Comparison of ENCODE assay signal across 1 cellular context in genomic region chr12:6825398-6826124, GRCh38.
TF ChIP-seq lines count a peak whose summit lies in the region.

No MANE protein-coding gene starts in this region.

TF ChIP-seq in HepG2, 621 proteins besides CTCF, POLR2A, EP300 and RAD21 (continued from another document and continues in another):
- TF ChIP-seq ZNF772 (CRISPR knock-in tag; IDR thresholded peaks at IDR 0.05) (0 out of 2 replicates have a peak, but pooled peaks have one; percentile 70), ZNF124 (CRISPR knock-in tag; IDR thresholded peaks at IDR 0.05) (0 out of 2 replicates have a peak, but pooled peaks have one; percentile 59), CBX5 (CRISPR knock-in tag; IDR thresholded peaks at IDR 0.05; ENCODE audit: borderline replicate concordance) (no peak; the same call in 1 of the 2 replicates), ZBTB25 (CRISPR knock-in tag; IDR thresholded peaks at IDR 0.05) (0 out of 2 replicates have a peak, but pooled peaks have one; percentile 24), ZNF567 (CRISPR knock-in tag; IDR thresholded peaks at IDR 0.05; ENCODE audit: borderline replicate concordance) (no peak), ZBTB26 (CRISPR knock-in tag; IDR thresholded peaks at IDR 0.05; ENCODE audit: borderline replicate concordance) (no peak), ZNF878 (CRISPR knock-in tag; IDR thresholded peaks at IDR 0.05) (no peak), SP140L (CRISPR knock-in tag; IDR thresholded peaks at IDR 0.05; ENCODE audit: borderline replicate concordance) (no peak), KAT8 (CRISPR knock-in tag; IDR thresholded peaks at IDR 0.05) (0 out of 2 replicates have a peak, but pooled peaks have one; percentile 28), KLF16 (CRISPR knock-in tag; IDR thresholded peaks at IDR 0.05) (0 out of 4 replicates have a peak, but pooled peaks of 1 of the 2 experiments have one; percentile 36), SMAD1 (CRISPR knock-in tag; IDR thresholded peaks at IDR 0.05; ENCODE audit: borderline replicate concordance, low read depth) (no peak), MEF2D (CRISPR knock-in tag; IDR thresholded peaks at IDR 0.05) (0 out of 2 replicates have a peak, but pooled peaks have one; percentile 38), MLXIP (CRISPR knock-in tag; IDR thresholded peaks at IDR 0.05; ENCODE audit: borderline replicate concordance) (no peak), XRCC5 (optimal IDR thresholded peaks at IDR 0.05; ENCODE audit: low read length) (peak; percentile 91), HOXD1 (CRISPR knock-in tag; IDR thresholded peaks at IDR 0.05) (no peak), ZNF354B (CRISPR knock-in tag; IDR thresholded peaks at IDR 0.05) (no peak), ZNF251 (CRISPR knock-in tag; IDR thresholded peaks at IDR 0.05) (no peak), ZNF558 (CRISPR knock-in tag; IDR thresholded peaks at IDR 0.05; ENCODE audit: borderline replicate concordance) (0 out of 2 replicates have a peak, but pooled peaks have one; percentile 41), ZSCAN25 (CRISPR knock-in tag; IDR thresholded peaks at IDR 0.05) (no peak), ZNF749 (CRISPR knock-in tag; IDR thresholded peaks at IDR 0.05; ENCODE audit: borderline replicate concordance) (no peak), MAX (IDR thresholded peaks at IDR 0.05) (0 out of 2 replicates have a peak, but pooled peaks have one; percentile 16), ZNF350 (CRISPR knock-in tag; IDR thresholded peaks at IDR 0.05; ENCODE audit: borderline replicate concordance, low read depth) (peak; percentile 50; the same call in 1 of the 2 replicates), ZFP36 (IDR thresholded peaks at IDR 0.05; ENCODE audit: borderline replicate concordance, low read depth, low read length, partially characterized antibody) (peak; percentile 17), NFAT5 (CRISPR knock-in tag; IDR thresholded peaks at IDR 0.05) (peak; percentile 52; the same call in 1 of the 2 replicates), KLF9 (CRISPR knock-in tag; IDR thresholded peaks at IDR 0.05; ENCODE audit: low read depth) (no peak), ZMYM4 (CRISPR knock-in tag; IDR thresholded peaks at IDR 0.05) (no peak), ZNF75D (CRISPR knock-in tag; IDR thresholded peaks at IDR 0.05; ENCODE audit: borderline replicate concordance) (no peak), RFX5 (IDR thresholded peaks at IDR 0.05; ENCODE audit: low read depth, low read length) (no peak), ATF2 (CRISPR knock-in tag; IDR thresholded peaks at IDR 0.05) (no peak), MTA1 (CRISPR knock-in tag; IDR thresholded peaks at IDR 0.05; ENCODE audit: borderline replicate concordance) (no peak), CEBPZ (IDR thresholded peaks at IDR 0.05; ENCODE audit: low read length) (no peak), HOXA3 (CRISPR knock-in tag; IDR thresholded peaks at IDR 0.05) (peak; percentile 34; the same call in 1 of the 2 replicates), ZNF253 (CRISPR knock-in tag; IDR thresholded peaks at IDR 0.05; ENCODE audit: borderline replicate concordance) (no peak), TBP (CRISPR knock-in tag; IDR thresholded peaks at IDR 0.05) (no peak), NFKBIZ (CRISPR knock-in tag; IDR thresholded peaks at IDR 0.05) (no peak), NFIC (IDR thresholded peaks at IDR 0.05; ENCODE audit: low read length) (no peak), RBFOX2 (IDR thresholded peaks at IDR 0.05; ENCODE audit: low read depth, low read length) (peak; percentile 51; the same call in 1 of the 2 replicates), AGO2 (optimal IDR thresholded peaks at IDR 0.05; ENCODE audit: low read depth, low read length) (peak; percentile 95), STAG1 (CRISPR knock-in tag; IDR thresholded peaks at IDR 0.05) (peak; percentile 85), ZNF574 (CRISPR knock-in tag; IDR thresholded peaks at IDR 0.05) (0 out of 2 replicates have a peak, but pooled peaks have one; percentile 15)
